6 cellular contexts compared by ENCODE assay signal in the genomic region with DNA sequence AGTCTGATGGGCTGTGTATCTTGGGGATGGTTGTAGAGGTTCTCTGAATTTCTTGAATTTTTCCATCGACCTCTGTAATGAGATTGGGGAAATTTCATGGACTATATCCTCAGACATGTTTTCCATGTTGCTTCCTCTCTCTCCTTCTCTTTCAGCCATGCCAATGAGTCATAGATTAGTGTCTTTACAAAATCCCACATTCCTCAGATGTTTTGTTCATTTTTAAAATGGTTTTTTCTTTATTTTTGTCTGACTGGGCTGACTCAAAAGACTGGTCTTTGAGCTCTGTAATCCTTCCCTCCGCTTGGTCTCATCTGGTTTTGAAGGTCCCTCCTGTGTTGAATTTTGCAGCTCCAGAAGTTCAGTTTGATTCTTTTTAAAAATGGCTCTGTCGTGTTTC.
DNase-seq lines count a peak whose midpoint lies in the region; ATAC-seq, FAIRE-seq and TF ChIP-seq lines count a peak whose summit lies in the region.
"Not testable (repeated sequence)": the region's sequence is repeated elsewhere in the genome, so short reads cannot be mapped to it uniquely, and the experiment has no call there.

No MANE protein-coding gene starts in this region.

- not testable (repeated sequence) for TF ChIP-seq POLR2A in IMR-90 (IDR thresholded peaks at IDR 0.05; ENCODE audit: low read depth, low read length)

- H2BK5ac ChIP-seq in IMR-90 (ENCODE audit: low read depth, low read length, poor library complexity, severe bottlenecking): not testable (repeated sequence)

- H3K4me3 Mint-ChIP-seq in astrocyte (ENCODE audit: unreplicated experiment): not testable (repeated sequence)

- H3K27me3 ChIP-seq in GM23248 (replicated peaks; ENCODE audit: insufficient read depth); IMR-90 (ENCODE audit: control insufficient read depth, insufficient read depth, low read length); RWPE2 (ENCODE audit: insufficient read depth, poor library complexity, severe bottlenecking); astrocyte (ENCODE audit: insufficient read depth, low read length): not testable (repeated sequence)
- H3K27me3 ChIP-seq in foreskin keratinocyte (peaks cover 12% of the 10 kb centered on the region), smooth muscle cell (ENCODE audit: low read depth) (peaks cover 17% of the 10 kb centered on the region)

- not testable (repeated sequence) for H3K9ac ChIP-seq in GM23248; IMR-90 (ENCODE audit: low read depth, low read length); astrocyte (ENCODE audit: low read length); smooth muscle cell (ENCODE audit: low read depth)

- not testable (repeated sequence) for TF ChIP-seq CTCF in IMR-90 (conservative IDR thresholded peaks at IDR 0.05; ENCODE audit: low read depth, low read length); RWPE2 (IDR thresholded peaks at IDR 0.05; ENCODE audit: poor library complexity, severe bottlenecking); astrocyte (IDR thresholded peaks at IDR 0.05; ENCODE audit: insufficient read depth, low read depth, low read length); foreskin keratinocyte (conservative IDR thresholded peaks at IDR 0.05); smooth muscle cell (IDR thresholded peaks at IDR 0.05; ENCODE audit: borderline replicate concordance, insufficient read depth, poor library complexity, severe bottlenecking)

- H3K9me1 ChIP-seq in IMR-90 (ENCODE audit: insufficient read depth, low read length): not testable (repeated sequence)

- not testable (repeated sequence) for H2AK5ac ChIP-seq in IMR-90 (ENCODE audit: low read depth, low read length)

- not testable (repeated sequence) for H2AK9ac ChIP-seq in IMR-90 (replicated peaks; ENCODE audit: low read depth, low read length, poor library complexity)

- not testable (repeated sequence) for TF ChIP-seq RAD21 in IMR-90 (IDR thresholded peaks at IDR 0.05; ENCODE audit: low read length)

- not testable (repeated sequence) for H3K4ac ChIP-seq in IMR-90 (ENCODE audit: low read depth, low read length)

- not testable (repeated sequence) for FAIRE-seq in astrocyte (lab: Jason Lieb, UNC)

- H3K18ac ChIP-seq in IMR-90 (ENCODE audit: low read depth, low read length): not testable (repeated sequence)

- not testable (repeated sequence) for H3K23ac ChIP-seq in IMR-90 (ENCODE audit: low read depth, low read length)

- H3K27ac Mint-ChIP-seq in astrocyte (ENCODE audit: unreplicated experiment): peak overlapping the region; percentile 82

- H3K79me2 ChIP-seq in GM23248 (ENCODE audit: insufficient read depth); astrocyte (ENCODE audit: insufficient read depth, low read length); smooth muscle cell (ENCODE audit: low read depth): not testable (repeated sequence)

- ATAC-seq in IMR-90 (ENCODE audit: low read depth): peak; percentile 69; the same call in 1 of the 2 replicates
- ATAC-seq in RWPE2 (ENCODE audit: low read depth): peak; percentile 75
- peak; percentile 31 for ATAC-seq in foreskin keratinocyte

- H4K5ac ChIP-seq in IMR-90 (ENCODE audit: low read depth, low read length): not testable (repeated sequence)

- CTCF ChIA-PET in IMR-90 (lab: Yijun Ruan, JAX): not testable (repeated sequence)

- H3K79me1 ChIP-seq in IMR-90 (ENCODE audit: low read depth in 1 of 2, low read length in 2 of 2): not testable (repeated sequence)

- H3K4me2 ChIP-seq in GM23248 (ENCODE audit: unreplicated experiment); IMR-90 (ENCODE audit: low read depth, low read length); astrocyte (ENCODE audit: low read length): not testable (repeated sequence)
- peak overlapping the region; percentile 45 for H3K4me2 ChIP-seq in smooth muscle cell

- not testable (repeated sequence) for H3K4me1 ChIP-seq in GM23248 (ENCODE audit: insufficient read depth); IMR-90 (ENCODE audit: control insufficient read depth, insufficient read depth, low read length); RWPE2 (ENCODE audit: insufficient read depth, poor library complexity, severe bottlenecking); astrocyte (ENCODE audit: insufficient read depth, low read length); foreskin keratinocyte; smooth muscle cell (ENCODE audit: low read depth)

- H3F3A ChIP-seq in GM23248 (ENCODE audit: insufficient read depth); smooth muscle cell (ENCODE audit: low read depth): not testable (repeated sequence)

- BruUV-seq in IMR-90 (replicated peaks; lab: Mats Ljungman, UMichigan): not testable (repeated sequence)

- H3K56ac ChIP-seq in IMR-90 (ENCODE audit: extremely low read depth, insufficient read depth, low read length): not testable (repeated sequence)

- H3K36me3 ChIP-seq in GM23248 (ENCODE audit: low read depth); IMR-90 (ENCODE audit: control insufficient read depth, insufficient read depth, low read length); RWPE2 (ENCODE audit: low read depth); astrocyte (ENCODE audit: insufficient read depth, low read length); smooth muscle cell (ENCODE audit: low read depth): not testable (repeated sequence)

- not testable (repeated sequence) for H4K91ac ChIP-seq in IMR-90 (ENCODE audit: insufficient read depth, low read depth, low read length)

- H2AFZ ChIP-seq in GM23248; IMR-90 (replicated peaks; ENCODE audit: low read length, poor library complexity); astrocyte (ENCODE audit: low read depth, low read length); smooth muscle cell (ENCODE audit: low read depth): not testable (repeated sequence)

- DNase-seq in GM23248; IMR-90; RWPE2 (ENCODE audit: low spot score); astrocyte (ENCODE audit: low read depth); foreskin keratinocyte; smooth muscle cell (lab: John Stamatoyannopoulos, UW; ENCODE audit: unreplicated experiment): not testable (repeated sequence)

- dilution Hi-C loops in IMR-90 (cut with HindIII; ENCODE audit: low sequenced_read_pairs, unreplicated experiment): not testable (repeated sequence)

- H2BK15ac ChIP-seq in IMR-90 (ENCODE audit: low read depth, low read length): not testable (repeated sequence)

- not testable (repeated sequence) for H4K20me1 ChIP-seq in GM23248 (ENCODE audit: insufficient read depth); IMR-90 (ENCODE audit: insufficient read depth, low read length); astrocyte (ENCODE audit: insufficient read depth, low read length); smooth muscle cell (ENCODE audit: low read depth)

- H3K27me3 Mint-ChIP-seq in astrocyte (ENCODE audit: low read depth, unreplicated experiment): not testable (repeated sequence)

- WGBS in GM23248 (ENCODE audit: low coverage in 1 of 2, low lambda C conversion rate in 2 of 2, missing lambda C conversion rate in 2 of 2), 2 experiments: 18 to 23% methylated on average over 3 of the region's 3 CpGs
- no CpG with 5 or more reads among the region's 3 CpGs for WGBS in IMR-90 (ENCODE audit: extremely low coverage in 2 of 2, insufficient read length in 1 of 2), 2 experiments
- 30% methylated on average over 3 of the region's 3 CpGs for WGBS in smooth muscle cell (ENCODE audit: low lambda C conversion rate)

- H3K36me3 Mint-ChIP-seq in astrocyte (ENCODE audit: low read depth, unreplicated experiment): not testable (repeated sequence)

- in situ Hi-C loops in GM23248 (cut with MboI); IMR-90 (cut with MboI; ENCODE audit: low sequenced_read_pairs): not testable (repeated sequence)

- not testable (repeated sequence) for H3K4me1 Mint-ChIP-seq in astrocyte (ENCODE audit: low read depth, unreplicated experiment)

- not testable (repeated sequence) for H4K8ac ChIP-seq in IMR-90 (ENCODE audit: low read depth in 2 of 2, low read length in 2 of 2)

- not testable (repeated sequence) for H3K9me3 Mint-ChIP-seq in astrocyte (ENCODE audit: unreplicated experiment)

- POLR2A ChIA-PET in IMR-90 (lab: Charles Lee; ENCODE audit: unreplicated experiment): not testable (repeated sequence)

- intact Hi-C loops in IMR-90 (cut with micrococcal nuclease): not testable (repeated sequence)

- not testable (repeated sequence) for H3K9me2 ChIP-seq in GM23248 (ENCODE audit: insufficient read depth)

- H2BK120ac ChIP-seq in IMR-90 (ENCODE audit: low read depth, low read length): not testable (repeated sequence)

- H3K9me3 ChIP-seq in GM23248 (ENCODE audit: low read depth); IMR-90 (ENCODE audit: control insufficient read depth, insufficient read depth, low read length); RWPE2 (ENCODE audit: severe bottlenecking); astrocyte (ENCODE audit: insufficient read depth, low read depth, low read length); smooth muscle cell (replicated peaks; ENCODE audit: low read depth): not testable (repeated sequence)

- H3K14ac ChIP-seq in IMR-90 (replicated peaks; ENCODE audit: low read depth, low read length): not testable (repeated sequence)

- H3K4me3 ChIP-seq in GM23248; IMR-90 (ENCODE audit: insufficient read depth, low read depth, low read length); RWPE2 (ENCODE audit: severe bottlenecking); astrocyte (ENCODE audit: insufficient read depth, low read depth, low read length); smooth muscle cell: not testable (repeated sequence)

- not testable (repeated sequence) for H2BK20ac ChIP-seq in IMR-90 (ENCODE audit: low read depth, low read length)

- H3K27ac ChIP-seq in GM23248: 0 out of 2 replicates have a peak overlapping the region, but pooled peaks have one; percentile 18
- H3K27ac ChIP-seq in IMR-90 (ENCODE audit: insufficient read depth, low read length); RWPE2 (ENCODE audit: poor library complexity, severe bottlenecking); astrocyte (ENCODE audit: low read depth, low read length); foreskin keratinocyte: not testable (repeated sequence)
- peak overlapping the region; percentile 68 for H3K27ac ChIP-seq in smooth muscle cell (ENCODE audit: low read depth)
